ENCODE assay signal across 21 cellular contexts in the genomic region with DNA sequence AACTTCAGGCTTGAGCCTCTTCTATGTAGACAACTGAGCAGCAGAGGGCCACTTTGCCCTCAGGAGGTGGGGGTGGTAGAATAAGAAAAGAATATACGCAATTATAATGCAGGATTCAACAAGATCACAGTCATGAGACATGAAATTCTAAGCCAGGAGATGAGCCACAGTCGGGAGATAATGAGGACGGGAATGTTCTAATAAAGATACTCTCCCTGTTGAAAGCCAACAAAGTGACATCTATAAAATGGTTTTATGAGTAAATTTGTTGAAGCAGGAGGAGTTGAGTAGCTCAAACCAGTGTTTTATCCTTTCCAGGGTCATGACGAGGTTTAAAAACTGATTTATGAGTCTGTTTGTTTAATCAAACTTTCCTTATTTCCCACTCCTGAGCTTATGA.
A peak's percentile ranks its signal among the peaks of the same experiment; 100 is the strongest.
DNase-seq lines count a peak whose midpoint lies in the region; ATAC-seq and TF ChIP-seq lines count a peak whose summit lies in the region.
"Had no signal": no experiment of that assay in that cellular context is flagged by ENCODE, and none has a peak within 500 bp of the region (broad histone marks: within the 10 kb centered on the region; RNA-seq: fewer than 3 reads in every experiment).

No MANE protein-coding gene starts in this region.

- H4K20me1 ChIP-seq in smooth muscle cell (ENCODE audit: low read depth), result no peaks in the 10 kb centered on the region

- no peaks in the 10 kb centered on the region for H3K36me3 ChIP-seq in esophagus squamous epithelium
- H3K36me3 ChIP-seq in smooth muscle cell (ENCODE audit: low read depth), result no peaks in the 10 kb centered on the region
- no peaks in the 10 kb centered on the region for H3K36me3 ChIP-seq in HAP-1 (replicated peaks)
- H3K36me3 ChIP-seq: cardiac muscle cell, MG63 had no signal

- peaks cover 13 to 64% (median 31%) of the 10 kb centered on the region in 3 donors for H3K4me1 ChIP-seq in esophagus squamous epithelium
- H3K4me1 ChIP-seq in smooth muscle cell (ENCODE audit: low read depth), result peaks cover 12% of the 10 kb centered on the region
- H3K4me1 ChIP-seq in HAP-1, result peaks cover 13% of the 10 kb centered on the region

- peaks cover 16% of the 10 kb centered on the region for H3F3A ChIP-seq in smooth muscle cell (ENCODE audit: low read depth)

- no peak overlapping the region for H2AFZ ChIP-seq in smooth muscle cell (ENCODE audit: low read depth)

- in situ Hi-C loops in HAP-1 (cut with MboI; ENCODE audit: low sequenced_read_pairs), result no loop called here

- intact Hi-C loops in esophagus squamous epithelium (cut with DNase I), result no loop called here

- TF ChIP-seq CTCF in esophagus squamous epithelium (IDR thresholded peaks at IDR 0.05) (no peak), smooth muscle cell (IDR thresholded peaks at IDR 0.05; ENCODE audit: borderline replicate concordance, insufficient read depth, poor library complexity, severe bottlenecking) (no peak)

- DNase-seq in A172 (ENCODE audit: low spot score) (peak; percentile 24), M059J (ENCODE audit: low read depth) (peak; percentile 7), esophagus squamous epithelium (lab: John Stamatoyannopoulos, UW) (no peak), smooth muscle cell (lab: John Stamatoyannopoulos, UW; ENCODE audit: unreplicated experiment) (no peak), DMS79 treated with DMSO at 0.1 percent for 48 hours (lab: John Stamatoyannopoulos, UW) (no peak), HAP-1 (ENCODE audit: low spot score in 2 of 2) (no peak), DMS 273 (lab: John Stamatoyannopoulos, UW; ENCODE audit: unreplicated experiment) (no peak)
- DNase-seq: activated CD4-positive, CD25-positive, alpha-beta regulatory T cell treated with anti-CD3 and anti-CD28 coated beads, Interleukin-2, amount 50 U/mL, for 72 hours; activated CD8-positive, alpha-beta T cell treated with anti-CD3 and anti-CD28 coated beads, Interleukin-2, amount 10 ng/mL, durations not matched to agents 7 days and 5 days; anterior cingulate cortex; glutamatergic neuron; MG63; naive thymus-derived CD8-positive, alpha-beta T cell; NCI-H1105 treated with DMSO at 0.1 percent for 48 hours; NCI-H1930; SIG-M5; stimulated activated CD4-positive, alpha-beta T cell treated with anti-CD3 and anti-CD28 coated beads, Interleukin-2, amount 100 ng/mL, for 24 hours had no signal

- peak overlapping the region in 3 of 4 donors; percentile 84 to 88 (median 84) for H3K27ac ChIP-seq in esophagus squamous epithelium
- peak overlapping the region; percentile 67 for H3K27ac ChIP-seq in smooth muscle cell (ENCODE audit: low read depth)
- H3K27ac ChIP-seq: cardiac muscle cell had no signal

- peak overlapping the region; percentile 12 for H3K4me2 ChIP-seq in smooth muscle cell

- H3K27me3 ChIP-seq in esophagus squamous epithelium (no peaks in the 10 kb centered on the region), smooth muscle cell (ENCODE audit: low read depth) (no peaks in the 10 kb centered on the region), HAP-1 (ENCODE audit: low read depth) (peaks cover 79% of the 10 kb centered on the region)
- H3K27me3 ChIP-seq: cardiac muscle cell, MG63 had no signal

- no peaks in the 10 kb centered on the region for H3K79me2 ChIP-seq in smooth muscle cell (ENCODE audit: low read depth)

- TF ChIP-seq POLR2A in esophagus squamous epithelium (IDR thresholded peaks at IDR 0.05), result no peak

- no peak for ATAC-seq in GM19328 (IDR thresholded peaks at IDR 0.05; ENCODE audit: unreplicated experiment)
- ATAC-seq: activated CD8-positive, alpha-beta T cell treated with anti-CD3 and anti-CD28 coated beads, Interleukin-2, amount 10 ng/mL, durations not matched to agents 7 days and 5 days; activated naive CD4-positive, alpha-beta T cell treated with anti-CD3 and anti-CD28 coated beads, Interleukin-2, amount 50 U/mL, for 72 hours; K562; naive thymus-derived CD8-positive, alpha-beta T cell had no signal

- 69 to 76% methylated on average over 4 of the region's 4 CpGs for WGBS in esophagus squamous epithelium, 2 donors
- 14% methylated on average over 4 of the region's 4 CpGs for WGBS in smooth muscle cell (ENCODE audit: low lambda C conversion rate)

- H3K9me3 ChIP-seq in esophagus squamous epithelium, result no peaks in the 10 kb centered on the region
- H3K9me3 ChIP-seq in smooth muscle cell (replicated peaks; ENCODE audit: low read depth), result no peaks in the 10 kb centered on the region
- no peaks in the 10 kb centered on the region; the same call in 1 of the 2 replicates for H3K9me3 ChIP-seq in HAP-1

- H3K9ac ChIP-seq in smooth muscle cell (ENCODE audit: low read depth), result no peak overlapping the region

- no peak overlapping the region for H3K4me3 ChIP-seq in esophagus squamous epithelium
- no peak overlapping the region for H3K4me3 ChIP-seq in smooth muscle cell
- no peak overlapping the region for H3K4me3 ChIP-seq in HAP-1
- H3K4me3 ChIP-seq: cardiac muscle cell, K562, MG63 had no signal

Comparison
In these comparisons a context has a peak if more than half of its experiments do, and no peak if none do; other contexts are left out.
1. DNase-seq: peak in A172 (single experiment) and M059J (single experiment); none in esophagus squamous epithelium (single experiment), smooth muscle cell (single experiment), DMS79 treated with DMSO at 0.1 percent for 48 hours (single experiment), HAP-1 (0 of 2) and DMS 273 (single experiment).